ENCODE assay signal across 18 cellular contexts in genomic region chr2:105691942-105692341, GRCh38. TPM values are rescaled to one million over a fixed set of nuclear protein-coding genes. Genes with fewer than 3 reads are reported as not detected.
DNase-seq lines count a peak whose midpoint lies in the region; ATAC-seq and TF ChIP-seq lines count a peak whose summit lies in the region.
"Had no signal": no experiment of that assay in that cellular context is flagged by ENCODE, and none has a peak within 500 bp of the region (broad histone marks: within the 10 kb centered on the region; RNA-seq: fewer than 3 reads in every experiment).

No MANE protein-coding gene starts in this region.

- no peaks in the 10 kb centered on the region for H3K36me3 Mint-ChIP-seq in activated T-helper 17 cell treated with anti-CD3 and anti-CD28 coated beads, Interleukin-2, amount 50 U/mL, for 72 hours (ENCODE audit: low read depth)
- H3K36me3 Mint-ChIP-seq: activated CD4-positive, alpha-beta memory T cell treated with anti-CD3 and anti-CD28 coated beads for 36 hours; CD8-positive, alpha-beta T cell had no signal

- in situ Hi-C loops in transverse colon (cut with MboI; ENCODE audit: low pct_ligation_motif_present in 1 of 4, low pct_unique_long_range_greater_than_20kb in 1 of 4, low sequenced_read_pairs in 3 of 4) = no loop called here

- WGBS in transverse colon (ENCODE audit: low coverage in 1 of 2), 2 donors = 82% methylated on average over 5 of the region's 5 CpGs; no CpG with 5 or more reads in 1 of the 2 donors
- 66% methylated on average over 5 of the region's 5 CpGs for WGBS in right cardiac atrium

- no peak overlapping the region for H3K4me3 ChIP-seq in transverse colon
- no peak overlapping the region for H3K4me3 ChIP-seq in right cardiac atrium (ENCODE audit: low read length)
- H3K4me3 ChIP-seq: A549, coronary artery had no signal

- TF ChIP-seq CTCF in GM10266 (IDR thresholded peaks at IDR 0.05; ENCODE audit: control insufficient read depth, insufficient read depth, low read depth, missing control alignments) (no peak), transverse colon (IDR thresholded peaks at IDR 0.05) (no peak)

- H3K9me3 ChIP-seq in transverse colon = no peaks in the 10 kb centered on the region
- no peaks in the 10 kb centered on the region for H3K9me3 ChIP-seq in right cardiac atrium (ENCODE audit: control insufficient read depth, low read length)
- H3K9me3 ChIP-seq: A549 had no signal

- H3K27me3 ChIP-seq in transverse colon (no peaks in the 10 kb centered on the region), right cardiac atrium (ENCODE audit: control insufficient read depth, insufficient read depth) (no peaks in the 10 kb centered on the region)

- H3K4me3 Mint-ChIP-seq in activated T-helper 17 cell treated with anti-CD3 and anti-CD28 coated beads, Interleukin-2, amount 50 U/mL, for 72 hours = no peak overlapping the region
- H3K4me3 Mint-ChIP-seq: activated CD4-positive, alpha-beta memory T cell treated with anti-CD3 and anti-CD28 coated beads for 36 hours; CD8-positive, alpha-beta T cell; nephron progenitor cell had no signal

- H3K9me3 Mint-ChIP-seq in activated T-helper 17 cell treated with anti-CD3 and anti-CD28 coated beads, Interleukin-2, amount 50 U/mL, for 72 hours = no peaks in the 10 kb centered on the region
- H3K9me3 Mint-ChIP-seq: activated CD4-positive, alpha-beta memory T cell treated with anti-CD3 and anti-CD28 coated beads for 36 hours; CD8-positive, alpha-beta T cell; nephron progenitor cell had no signal

- no peaks in the 10 kb centered on the region for H3K27me3 Mint-ChIP-seq in activated T-helper 17 cell treated with anti-CD3 and anti-CD28 coated beads, Interleukin-2, amount 50 U/mL, for 72 hours
- H3K27me3 Mint-ChIP-seq: activated CD4-positive, alpha-beta memory T cell treated with anti-CD3 and anti-CD28 coated beads for 36 hours had no signal

- intact Hi-C loops in transverse colon (cut with DNase I; ENCODE audit: low total_unique reads) = no loop called here
- intact Hi-C loops in right cardiac atrium (cut with DNase I) = no loop called here

- TF ChIP-seq EP300 in transverse colon (IDR thresholded peaks at IDR 0.05; ENCODE audit: low read depth) = no peak

- DNase-seq in GM10266 (ENCODE audit: extremely low spot score) = peak; percentile 38
- peak; percentile 40 for DNase-seq in islet precursor cell
- no peak for DNase-seq in transverse colon
- DNase-seq in right cardiac atrium = no peak
- DNase-seq in T-helper 1 cell = no peak
- DNase-seq: activated CD4-positive, alpha-beta memory T cell treated with anti-CD3 and anti-CD28 coated beads for 36 hours; activated effector memory CD4-positive, alpha-beta T cell treated with Interleukin-2 at 50 U/mL for 16 hours; aorta; CD8-positive, alpha-beta T cell; nephron progenitor cell; SIG-M5; T-helper 9 cell had no signal

- H3K4me1 ChIP-seq in transverse colon (no peaks in the 10 kb centered on the region), right cardiac atrium (ENCODE audit: control insufficient read depth, insufficient read depth, low read length) (peaks cover 3% of the 10 kb centered on the region)
- H3K4me1 ChIP-seq: A549 had no signal

- no peaks in the 10 kb centered on the region for H3K36me3 ChIP-seq in transverse colon

- H3K27ac ChIP-seq in transverse colon (no peak overlapping the region), right cardiac atrium (ENCODE audit: low read length) (no peak overlapping the region)
- H3K27ac ChIP-seq: A549, coronary artery, epithelial cell of prostate had no signal

- no peaks in the 10 kb centered on the region for H3K4me1 Mint-ChIP-seq in activated T-helper 17 cell treated with anti-CD3 and anti-CD28 coated beads, Interleukin-2, amount 50 U/mL, for 72 hours

- ATAC-seq in GM21360 (IDR thresholded peaks at IDR 0.05; ENCODE audit: unreplicated experiment) = peak; percentile 87
- peak; percentile 55 for ATAC-seq in HG03025 (IDR thresholded peaks at IDR 0.05; ENCODE audit: low FRiP score, unreplicated experiment)
- ATAC-seq in activated T-helper 17 cell treated with anti-CD3 and anti-CD28 coated beads, Interleukin-2, amount 50 U/mL, for 72 hours (replicated peaks) = no peak
- ATAC-seq in right cardiac atrium = no peak
- ATAC-seq: A549; CD8-positive, alpha-beta T cell had no signal

- H3K27ac Mint-ChIP-seq in activated T-helper 17 cell treated with anti-CD3 and anti-CD28 coated beads, Interleukin-2, amount 50 U/mL, for 72 hours = no peak overlapping the region
- H3K27ac Mint-ChIP-seq: activated CD4-positive, alpha-beta memory T cell treated with anti-CD3 and anti-CD28 coated beads for 36 hours; CD8-positive, alpha-beta T cell; nephron progenitor cell had no signal

- no peak for TF ChIP-seq POLR2A in transverse colon (IDR thresholded peaks at IDR 0.05)

RNA-seq across cellular contexts. Expression of gene NCK2, which starts 52.8 kb away (rescaled TPM):
- 10 to 100 TPM; 75.4 to 85.4 TPM for total RNA-seq in activated T-helper 17 cell treated with anti-CD3 and anti-CD28 coated beads, Interleukin-2, amount 50 U/mL, for 72 hours
- total RNA-seq in transverse colon = 10 to 100 TPM; 42.2 to 74.1 (median 59.9) TPM
- total RNA-seq in right cardiac atrium = 10 to 100 TPM; 29.9 to 39.5 (median 32.1) TPM
- 30.9 TPM for polyA plus RNA-seq in right cardiac atrium

Comparison
In these comparisons a context has a peak if more than half of its experiments do, and no peak if none do; other contexts are left out.
1. DNase-seq: peak in GM10266 (single experiment) and islet precursor cell (single experiment); none in transverse colon (single experiment), right cardiac atrium (0 of 3) and T-helper 1 cell (0 of 5).
2. ATAC-seq: peak in GM21360 (single experiment) and HG03025 (single experiment); none in activated T-helper 17 cell treated with anti-CD3 and anti-CD28 coated beads, Interleukin-2, amount 50 U/mL, for 72 hours (single experiment) and right cardiac atrium (0 of 2).